8 cellular contexts compared by ENCODE assay signal in genomic region chr6:90611543-90611864, GRCh38. TPM values are rescaled to one million over a fixed set of nuclear protein-coding genes. Genes with fewer than 3 reads are reported as not detected.
DNase-seq lines count a peak whose midpoint lies in the region; ATAC-seq and TF ChIP-seq lines count a peak whose summit lies in the region.

No MANE protein-coding gene starts in this region.

- POLR2A ChIA-PET in HEK293 (lab: Yijun Ruan, JAX) (interaction anchor here (0.5 to 2.3 kb wide), 2 partner anchors 24 to 87 kb away, joined by 3 to 8 read pairs; partner anchors contain the start of gene MAP3K7), WTC11 (lab: Charles Lee) (interaction anchor here (0.9 to 1.2 kb wide), 2 partner anchors 10 to 90 kb away, joined by 3 to 4 read pairs; no protein-coding TSS in a partner anchor), GM10248 (lab: Yijun Ruan, JAX) (no interaction called here)

- TF ChIP-seq CTCF in HEK293 (tag by site-specific recombination; IDR thresholded peaks at IDR 0.05) (no peak), WTC11 (IDR thresholded peaks at IDR 0.05) (no peak), hepatocyte (IDR thresholded peaks at IDR 0.05; ENCODE audit: poor library complexity) (no peak), spleen (IDR thresholded peaks at IDR 0.05 in 8 of 11, conservative IDR thresholded peaks at IDR 0.05 in 3 of 11) (peak in 2 of 11 experiments; percentile 8 to 17), GM20000 (IDR thresholded peaks at IDR 0.05; ENCODE audit: extremely low read depth, missing control alignments) (no peak), GM10248 (IDR thresholded peaks at IDR 0.05; ENCODE audit: control extremely low read depth, extremely low read depth, low read depth, missing control alignments) (no peak)

- peaks cover 7% of the 10 kb centered on the region for H3K27me3 Mint-ChIP-seq in WTC11 (ENCODE audit: low read depth)

- peak overlapping the region; percentile 93 for H3K27ac ChIP-seq in HEK293 (ENCODE audit: extremely low read depth, low read depth, low read length)
- H3K27ac ChIP-seq in hepatocyte: peak overlapping the region; percentile 90
- H3K27ac ChIP-seq in spleen: peak overlapping the region; percentile 54 to 87 (median 81)

- H3K9me3 Mint-ChIP-seq in WTC11: peaks cover 3% of the 10 kb centered on the region

- H3K4me2 ChIP-seq in hepatocyte: peak overlapping the region; percentile 87

- H3K9me3 ChIP-seq in HEK293 (ENCODE audit: control insufficient read depth, insufficient read depth, low read depth, low read length) (no peaks in the 10 kb centered on the region), hepatocyte (ENCODE audit: low read depth) (no peaks in the 10 kb centered on the region), spleen (no peaks in the 10 kb centered on the region)

- H2AFZ ChIP-seq in hepatocyte: peak overlapping the region; percentile 86

- 10% methylated on average over 7 of the region's 7 CpGs for WGBS in hepatocyte (ENCODE audit: low lambda C conversion rate, missing lambda C conversion rate)
- 23 to 33% (median 30%) methylated on average over 6 to 7 of the region's 7 CpGs for WGBS in spleen, 5 donors

- no peaks in the 10 kb centered on the region for H3K79me2 ChIP-seq in hepatocyte

- H3K27me3 ChIP-seq in hepatocyte (peaks cover 79% of the 10 kb centered on the region), spleen (replicated peaks in 1 of 7) (peaks cover 0 to 71% (median 21%) of the 10 kb centered on the region in 7 donors)

- no peaks in the 10 kb centered on the region for H4K20me1 ChIP-seq in hepatocyte (ENCODE audit: insufficient read depth, poor library complexity, severe bottlenecking)

- H3K36me3 Mint-ChIP-seq in WTC11: no peaks in the 10 kb centered on the region

- H3K4me3 ChIP-seq in HEK293 (ENCODE audit: low read depth, low read length) (peak overlapping the region; percentile 62), hepatocyte (no peak overlapping the region), spleen (peak overlapping the region; percentile 45 to 81 (median 58))

- H3K9me2 ChIP-seq in hepatocyte (replicated peaks; ENCODE audit: insufficient read depth): no peaks in the 10 kb centered on the region

- no peak for ATAC-seq in WTC11

- no peaks in the 10 kb centered on the region for H3K36me3 ChIP-seq in HEK293 (ENCODE audit: control insufficient read depth in 2 of 2, insufficient read depth in 1 of 2, low read length in 2 of 2)
- H3K36me3 ChIP-seq in hepatocyte (replicated peaks; ENCODE audit: insufficient read depth, low read depth): no peaks in the 10 kb centered on the region
- no peaks in the 10 kb centered on the region for H3K36me3 ChIP-seq in spleen

- peaks cover 61% of the 10 kb centered on the region for H3K4me1 Mint-ChIP-seq in WTC11

- intact Hi-C loops in spleen (cut with DNase I; ENCODE audit: low total_unique reads): no loop called here

- CTCF ChIA-PET in HEK293 (lab: Yijun Ruan, JAX): interaction anchor here (0.6 to 3.3 kb wide), 14 partner anchors 13 to 1419 kb away, joined by 3 to 25 read pairs (median 3); no protein-coding TSS in a partner anchor
- CTCF ChIA-PET in WTC11 (lab: Charles Lee): interaction anchor here (1.0 to 3.0 kb wide), 4 partner anchors 12 to 470 kb away, joined by 3 to 9 read pairs (median 6); no protein-coding TSS in a partner anchor
- CTCF ChIA-PET in GM10248 (lab: Yijun Ruan, JAX): interaction anchor here (1.3 to 2.7 kb wide), 5 partner anchors 9 to 45 kb away, joined by 3 to 9 read pairs (median 8); no protein-coding TSS in a partner anchor

- DNase-seq in WTC11 (ENCODE audit: low spot score): no peak
- DNase-seq in hepatocyte (ENCODE audit: low spot score): no peak
- no peak for DNase-seq in spleen
- DNase-seq in effector CD4-positive, alpha-beta T cell: no peak
- DNase-seq in GM20000 (ENCODE audit: low spot score): no peak
- no peak for DNase-seq in activated effector memory CD4-positive, alpha-beta T cell treated with anti-CD3 and anti-CD28 coated beads, Interleukin-2, amount 50 U/mL, for 16 hours
- no peak for DNase-seq in GM10248 (ENCODE audit: extremely low spot score)

- TF ChIP-seq POLR2A in spleen (IDR thresholded peaks at IDR 0.05): no peak

- peak overlapping the region; percentile 87 for H3K4me3 Mint-ChIP-seq in WTC11

- H3K4me1 ChIP-seq in HEK293 (ENCODE audit: control insufficient read depth, insufficient read depth, low read length) (peaks cover 6% of the 10 kb centered on the region), hepatocyte (ENCODE audit: insufficient read depth) (peaks cover 6% of the 10 kb centered on the region), spleen (peaks cover 0 to 24% (median 19%) of the 10 kb centered on the region in 6 donors)

- peak overlapping the region; percentile 82 for H3K27ac Mint-ChIP-seq in WTC11

TF ChIP-seq in HEK293, 187 proteins besides CTCF, POLR2A, EP300 and RAD21 (continues in another document):
- TF ChIP-seq REST (tag by site-specific recombination; IDR thresholded peaks at IDR 0.05) (no peak), GLIS2 (tag by site-specific recombination; IDR thresholded peaks at IDR 0.05) (peak; percentile 80; the same call in 1 of the 2 replicates), ZBTB20 (tag by site-specific recombination; IDR thresholded peaks at IDR 0.05) (peak; percentile 18; the same call in 1 of the 2 replicates), ZNF274 (IDR thresholded peaks at IDR 0.05; ENCODE audit: low read length) (no peak), ZNF274 (tag by site-specific recombination; IDR thresholded peaks at IDR 0.05; ENCODE audit: borderline replicate concordance) (no peak)

TF ChIP-seq in WTC11, 78 proteins besides CTCF, POLR2A, EP300 and RAD21 (continues in another document):
- TF ChIP-seq FOXP1 (CRISPR knock-in tag; IDR thresholded peaks at IDR 0.05; ENCODE audit: borderline replicate concordance) (no peak), NR3C1 (CRISPR knock-in tag; conservative IDR thresholded peaks at IDR 0.05; ENCODE audit: low read depth) (no peak), TEAD4 (CRISPR knock-in tag; IDR thresholded peaks at IDR 0.05) (no peak), MLX (CRISPR knock-in tag; IDR thresholded peaks at IDR 0.05) (no peak), USF2 (CRISPR knock-in tag; IDR thresholded peaks at IDR 0.05) (no peak), E2F1 (CRISPR knock-in tag; IDR thresholded peaks at IDR 0.05) (no peak), OVOL2 (CRISPR knock-in tag; IDR thresholded peaks at IDR 0.05; ENCODE audit: borderline replicate concordance) (no peak), STAT6 (CRISPR knock-in tag; conservative IDR thresholded peaks at IDR 0.05; ENCODE audit: low read depth) (no peak), E2F4 (CRISPR knock-in tag; IDR thresholded peaks at IDR 0.05; ENCODE audit: borderline replicate concordance, low read depth) (no peak)

RNA-seq across cellular contexts. Expression of gene MAP3K7, which starts 24.6 kb away (rescaled TPM):
- total RNA-seq in WTC11 (2021): 32.2 to 36.7 TPM (median 34.8 TPM) in 3 replicates
- total RNA-seq in hepatocyte: 34.8 and 40.3 TPM in 2 replicates
- polyA plus RNA-seq in hepatocyte: 21.2 and 21.5 TPM in 2 replicates
- total RNA-seq in spleen: 10 to 100 TPM; 30.2 to 56.9 (median 43.0) TPM
- polyA plus RNA-seq in spleen: 10 to 100 TPM; 15.6 to 23.9 (median 22.2) TPM
